ENCODE assay signal across 1 cellular context in the genomic region with DNA sequence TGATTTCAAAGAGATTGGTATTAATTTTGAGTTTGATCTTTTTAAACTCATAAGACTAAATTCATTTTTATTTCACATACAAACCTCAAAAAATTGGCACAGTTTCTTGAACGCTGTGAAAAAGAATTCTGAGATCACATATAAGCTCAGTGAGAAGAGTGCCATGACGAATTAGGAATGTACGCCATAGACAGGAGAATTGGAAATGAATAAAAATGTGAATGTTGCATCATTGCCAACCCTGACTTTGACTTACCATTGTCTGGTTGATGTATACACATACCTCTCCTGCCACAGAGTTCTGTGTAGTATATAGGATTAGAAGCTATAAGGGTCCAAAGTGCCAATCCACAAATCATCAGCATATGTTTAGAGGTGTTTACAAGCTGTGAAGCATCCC.
TF ChIP-seq lines count a peak whose summit lies in the region.

No MANE protein-coding gene starts in this region.

TF ChIP-seq in HepG2, 621 proteins besides CTCF, POLR2A, EP300 and RAD21 (continued from another document):
- TF ChIP-seq, protein P1, sequence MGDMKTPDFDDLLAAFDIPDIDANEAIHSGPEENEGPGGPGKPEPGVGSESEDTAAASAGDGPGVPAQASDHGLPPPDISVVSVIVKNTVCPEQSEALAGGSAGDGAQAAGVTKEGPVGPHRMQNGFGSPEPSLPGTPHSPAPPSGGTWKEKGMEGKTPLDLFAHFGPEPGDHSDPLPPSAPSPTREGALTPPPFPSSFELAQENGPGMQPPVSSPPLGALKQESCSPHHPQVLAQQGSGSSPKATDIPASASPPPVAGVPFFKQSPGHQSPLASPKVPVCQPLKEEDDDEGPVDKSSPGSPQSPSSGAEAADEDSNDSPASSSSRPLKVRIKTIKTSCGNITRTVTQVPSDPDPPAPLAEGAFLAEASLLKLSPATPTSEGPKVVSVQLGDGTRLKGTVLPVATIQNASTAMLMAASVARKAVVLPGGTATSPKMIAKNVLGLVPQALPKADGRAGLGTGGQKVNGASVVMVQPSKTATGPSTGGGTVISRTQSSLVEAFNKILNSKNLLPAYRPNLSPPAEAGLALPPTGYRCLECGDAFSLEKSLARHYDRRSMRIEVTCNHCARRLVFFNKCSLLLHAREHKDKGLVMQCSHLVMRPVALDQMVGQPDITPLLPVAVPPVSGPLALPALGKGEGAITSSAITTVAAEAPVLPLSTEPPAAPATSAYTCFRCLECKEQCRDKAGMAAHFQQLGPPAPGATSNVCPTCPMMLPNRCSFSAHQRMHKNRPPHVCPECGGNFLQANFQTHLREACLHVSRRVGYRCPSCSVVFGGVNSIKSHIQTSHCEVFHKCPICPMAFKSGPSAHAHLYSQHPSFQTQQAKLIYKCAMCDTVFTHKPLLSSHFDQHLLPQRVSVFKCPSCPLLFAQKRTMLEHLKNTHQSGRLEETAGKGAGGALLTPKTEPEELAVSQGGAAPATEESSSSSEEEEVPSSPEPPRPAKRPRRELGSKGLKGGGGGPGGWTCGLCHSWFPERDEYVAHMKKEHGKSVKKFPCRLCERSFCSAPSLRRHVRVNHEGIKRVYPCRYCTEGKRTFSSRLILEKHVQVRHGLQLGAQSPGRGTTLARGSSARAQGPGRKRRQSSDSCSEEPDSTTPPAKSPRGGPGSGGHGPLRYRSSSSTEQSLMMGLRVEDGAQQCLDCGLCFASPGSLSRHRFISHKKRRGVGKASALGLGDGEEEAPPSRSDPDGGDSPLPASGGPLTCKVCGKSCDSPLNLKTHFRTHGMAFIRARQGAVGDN (CRISPR knock-in tag; IDR thresholded peaks at IDR 0.05): no peak
- 0 out of 2 replicates have a peak, but pooled peaks have one; percentile 8 for TF ChIP-seq CEBPB (IDR thresholded peaks at IDR 0.05; ENCODE audit: borderline replicate concordance, low read depth, low read length)
